In genomic region chr12:52063986-52064649, GRCh38 we compare ENCODE assay signal across 13 cellular contexts. TPM values are rescaled to one million over a fixed set of nuclear protein-coding genes. Genes with fewer than 3 reads are reported as not detected.
DNase-seq lines count a peak whose midpoint lies in the region; ATAC-seq and TF ChIP-seq lines count a peak whose summit lies in the region.
"Had no signal": no experiment of that assay in that cellular context is flagged by ENCODE, and none has a peak within 500 bp of the region (broad histone marks: within the 10 kb centered on the region; RNA-seq: fewer than 3 reads in every experiment).

No MANE protein-coding gene starts in this region.

- no peak for DNase-seq in Peyer's patch
- peak; percentile 69 for DNase-seq in testis
- DNase-seq in activated naive CD4-positive, alpha-beta T cell treated with anti-CD3 and anti-CD28 coated beads, Interleukin-2, amount 50 U/mL, for 72 hours (ENCODE audit: low spot score in 2 of 2) = no peak
- DNase-seq in H9 = no peak
- no peak for DNase-seq in NCI-H2029 treated with DMSO at 0.1 percent for 48 hours (lab: John Stamatoyannopoulos, UW)
- DNase-seq: activated CD8-positive, alpha-beta memory T cell treated with anti-CD3 and anti-CD28 coated beads, Interleukin-2, amount 50 U/mL, for 4 hours; effector CD8-positive, alpha-beta T cell; NCI-H510A treated with DMSO at 0.1 percent for 48 hours had no signal

- H2BK20ac ChIP-seq in H9 (ENCODE audit: low read depth, low read length, poor library complexity, severe bottlenecking) = no peak overlapping the region

- intact Hi-C loops in dendritic cell treated with granulocyte-macrophage colony-stimulating factor and Interleukin-4, amounts not matched to agents 40 ng/mL and 50 ng/mL, for 4 days (cut with micrococcal nuclease) = no loop called here
- intact Hi-C loops in testis (cut with DNase I; ENCODE audit: low total_unique reads) = no loop called here

- no peak for TF ChIP-seq CTCF in Peyer's patch (IDR thresholded peaks at IDR 0.05)
- no peak for TF ChIP-seq CTCF in liver (IDR thresholded peaks at IDR 0.05; ENCODE audit: low read depth, low read length, missing input control)
- TF ChIP-seq CTCF in testis (IDR thresholded peaks at IDR 0.05) = no peak
- no peak for TF ChIP-seq CTCF in H9 (conservative IDR thresholded peaks at IDR 0.05)

- H2AK5ac ChIP-seq in H9 (ENCODE audit: insufficient read length, low read length) = no peak overlapping the region

- no peak overlapping the region for H4K8ac ChIP-seq in H9 (replicated peaks; ENCODE audit: insufficient read length, low read depth, low read length)

- no peak for ATAC-seq in activated naive CD4-positive, alpha-beta T cell treated with anti-CD3 and anti-CD28 coated beads, Interleukin-2, amount 50 U/mL, for 72 hours
- ATAC-seq in HG03280 (IDR thresholded peaks at IDR 0.05; ENCODE audit: unreplicated experiment) = no peak
- ATAC-seq: left colon had no signal

- H4K5ac ChIP-seq in H9 (ENCODE audit: insufficient read length, low read depth, low read length) = no peak overlapping the region

- H3K56ac ChIP-seq in H9 (ENCODE audit: insufficient read length, low read depth, low read length) = no peak overlapping the region

- no peak overlapping the region for H2BK5ac ChIP-seq in H9 (ENCODE audit: insufficient read length, low read length)

- no peak for TF ChIP-seq RAD21 in liver (IDR thresholded peaks at IDR 0.05)

- peak overlapping the region in 3 of 4 donors; percentile 6 to 50 (median 39) for H3K27ac ChIP-seq in Peyer's patch
- H3K27ac ChIP-seq in liver (ENCODE audit: low read depth in 1 of 2, low read length in 2 of 2) = no peak overlapping the region
- H3K27ac ChIP-seq in testis = peak overlapping the region; percentile 81 to 92
- H3K27ac ChIP-seq in H9 (ENCODE audit: insufficient read length, low read depth, low read length) = no peak overlapping the region

- H3K4me1 ChIP-seq in Peyer's patch (no peaks in the 10 kb centered on the region), liver (ENCODE audit: control insufficient read depth in 4 of 4, insufficient read depth in 4 of 4, low read length in 3 of 4) (peaks cover 0 to 2% (median 2%) of the 10 kb centered on the region in 4 donors), testis (peaks cover 35% of the 10 kb centered on the region), H9 (ENCODE audit: insufficient read depth, low read length) (no peaks in the 10 kb centered on the region)

- no peak overlapping the region for H3T11ph ChIP-seq in H9 (ENCODE audit: low read length)

- WGBS in liver = 79% methylated on average over 12 of the region's 12 CpGs
- WGBS in testis, 2 donors = 25 to 62% methylated on average over 8 to 12 of the region's 12 CpGs
- no CpG with 5 or more reads among the region's 12 CpGs for WGBS in H9 (ENCODE audit: extremely low coverage, insufficient read length, low lambda C conversion rate)

- H3K36me3 Mint-ChIP-seq in dendritic cell treated with granulocyte-macrophage colony-stimulating factor and Interleukin-4, amounts not matched to agents 40 ng/mL and 50 ng/mL, for 4 days (ENCODE audit: low read depth) = no peaks in the 10 kb centered on the region
- no peaks in the 10 kb centered on the region for H3K36me3 Mint-ChIP-seq in activated naive CD4-positive, alpha-beta T cell treated with anti-CD3 and anti-CD28 coated beads, Interleukin-2, amount 50 U/mL, for 72 hours
- H3K36me3 Mint-ChIP-seq in H9 (ENCODE audit: insufficient read depth in 1 of 3, low read depth in 3 of 3) = peaks cover 0 to 3% (median 0%) of the 10 kb centered on the region in 3 experiments; a peak in 1 of 7 replicates

- peaks cover 14% of the 10 kb centered on the region for H3K4me1 Mint-ChIP-seq in dendritic cell treated with granulocyte-macrophage colony-stimulating factor and Interleukin-4, amounts not matched to agents 40 ng/mL and 50 ng/mL, for 4 days (ENCODE audit: low read depth)
- H3K4me1 Mint-ChIP-seq in H9 = peaks cover 2 to 6% of the 10 kb centered on the region in 2 experiments; a peak in 1 of 4 replicates

- TF ChIP-seq POLR2A in Peyer's patch (IDR thresholded peaks at IDR 0.05) = no peak
- TF ChIP-seq POLR2A in testis (IDR thresholded peaks at IDR 0.05) = no peak

- no peak overlapping the region for H3K18ac ChIP-seq in H9 (ENCODE audit: insufficient read length, low read depth, low read length)

- H3K23ac ChIP-seq in H9 (ENCODE audit: insufficient read length, low read depth, low read length) = no peak overlapping the region

- H3K36me3 ChIP-seq in Peyer's patch (peaks cover 0 to under 1% (median 0%) of the 10 kb centered on the region in 3 donors), liver (ENCODE audit: control insufficient read depth in 4 of 4, insufficient read depth in 3 of 4, low read depth in 1 of 4, low read length in 3 of 4) (peaks cover 0 to 2% (median 0%) of the 10 kb centered on the region in 4 donors), testis (ENCODE audit: low read depth, missing control alignments) (no peaks in the 10 kb centered on the region)

- no peaks in the 10 kb centered on the region for H3K23me2 ChIP-seq in H9 (ENCODE audit: insufficient read length, low read depth, low read length, poor library complexity, severe bottlenecking)

- no peaks in the 10 kb centered on the region for H3K9me3 Mint-ChIP-seq in dendritic cell treated with granulocyte-macrophage colony-stimulating factor and Interleukin-4, amounts not matched to agents 40 ng/mL and 50 ng/mL, for 4 days
- no peaks in the 10 kb centered on the region for H3K9me3 Mint-ChIP-seq in activated naive CD4-positive, alpha-beta T cell treated with anti-CD3 and anti-CD28 coated beads, Interleukin-2, amount 50 U/mL, for 72 hours
- H3K9me3 Mint-ChIP-seq in H9 = no peaks in the 10 kb centered on the region
- H3K9me3 Mint-ChIP-seq: T-helper 1 cell treated with Interleukin-12 subunit alpha and Interleukin-12 subunit beta and Interleukin-4 antibody, amounts not matched to agents 30 μg/mL and 1 μg/mL, for 36 hours had no signal

- H3K9ac ChIP-seq in liver (ENCODE audit: low read depth in 1 of 2, low read length in 2 of 2) = no peak overlapping the region
- H3K9ac ChIP-seq in H9 (ENCODE audit: extremely low read depth, insufficient read length, low read length) = no peak overlapping the region

- no peak overlapping the region for H3K4me3 Mint-ChIP-seq in dendritic cell treated with granulocyte-macrophage colony-stimulating factor and Interleukin-4, amounts not matched to agents 40 ng/mL and 50 ng/mL, for 4 days
- no peak overlapping the region for H3K4me3 Mint-ChIP-seq in H9
- H3K4me3 Mint-ChIP-seq: T-helper 1 cell treated with Interleukin-12 subunit alpha and Interleukin-12 subunit beta and Interleukin-4 antibody, amounts not matched to agents 30 μg/mL and 1 μg/mL, for 36 hours had no signal

- no peak overlapping the region for H2BK120ac ChIP-seq in H9 (ENCODE audit: low read depth, low read length, poor library complexity, severe bottlenecking)

- H3K27me3 Mint-ChIP-seq in dendritic cell treated with granulocyte-macrophage colony-stimulating factor and Interleukin-4, amounts not matched to agents 40 ng/mL and 50 ng/mL, for 4 days = peaks cover 19% of the 10 kb centered on the region
- peaks cover 36% of the 10 kb centered on the region for H3K27me3 Mint-ChIP-seq in H9 (ENCODE audit: low read depth)

- H2AFZ ChIP-seq in H9 (ENCODE audit: low read length) = no peak overlapping the region

- H2BK12ac ChIP-seq in H9 (ENCODE audit: insufficient read length, low read depth, low read length) = no peak overlapping the region

- H3K27me3 ChIP-seq in Peyer's patch (no peaks in the 10 kb centered on the region), liver (ENCODE audit: control insufficient read depth in 4 of 4, insufficient read depth in 4 of 4, low read length in 3 of 4) (no peaks in the 10 kb centered on the region), testis (no peaks in the 10 kb centered on the region), H9 (ENCODE audit: insufficient read depth, low read length) (no peaks in the 10 kb centered on the region)

- H3K79me1 ChIP-seq in H9 (ENCODE audit: insufficient read depth, low read depth, low read length, poor library complexity, severe bottlenecking) = no peaks in the 10 kb centered on the region

- H2BK15ac ChIP-seq in H9 (ENCODE audit: low read depth, low read length) = no peak overlapping the region

- H4K91ac ChIP-seq in H9 (ENCODE audit: insufficient read length, low read depth, low read length) = no peak overlapping the region

- no peaks in the 10 kb centered on the region for H3K9me3 ChIP-seq in Peyer's patch
- no peaks in the 10 kb centered on the region for H3K9me3 ChIP-seq in liver (ENCODE audit: control insufficient read depth in 4 of 4, low read length in 3 of 4)
- no peaks in the 10 kb centered on the region for H3K9me3 ChIP-seq in testis
- H3K9me3 ChIP-seq in H9 (ENCODE audit: control insufficient read depth, low read depth, low read length) = no peaks in the 10 kb centered on the region

- H3K79me2 ChIP-seq in H9 (ENCODE audit: insufficient read depth, low read length) = no peaks in the 10 kb centered on the region

- no peak overlapping the region for H3K4ac ChIP-seq in H9 (ENCODE audit: low read depth, low read length)

- no peak overlapping the region for H3K4me2 ChIP-seq in H9 (ENCODE audit: insufficient read depth, insufficient read length, low read length)

- H3K14ac ChIP-seq in H9 (ENCODE audit: insufficient read depth, low read length) = no peak overlapping the region; the same call in 1 of the 2 replicates

- no peak overlapping the region for H3K4me3 ChIP-seq in Peyer's patch
- no peak overlapping the region for H3K4me3 ChIP-seq in liver (ENCODE audit: low read depth in 1 of 3, low read length in 3 of 3)
- H3K4me3 ChIP-seq in testis = no peak overlapping the region

- H4K20me1 ChIP-seq in H9 (ENCODE audit: control insufficient read depth, insufficient read depth, insufficient read length) = no peaks in the 10 kb centered on the region

- H3K27ac Mint-ChIP-seq in dendritic cell treated with granulocyte-macrophage colony-stimulating factor and Interleukin-4, amounts not matched to agents 40 ng/mL and 50 ng/mL, for 4 days = peak overlapping the region; percentile 4
- H3K27ac Mint-ChIP-seq in activated naive CD4-positive, alpha-beta T cell treated with anti-CD3 and anti-CD28 coated beads, Interleukin-2, amount 50 U/mL, for 72 hours = peak overlapping the region in 1 of 2 donors; percentile 51
- H3K27ac Mint-ChIP-seq in H9 = no peak overlapping the region
- H3K27ac Mint-ChIP-seq: T-helper 1 cell treated with Interleukin-12 subunit alpha and Interleukin-12 subunit beta and Interleukin-4 antibody, amounts not matched to agents 30 μg/mL and 1 μg/mL, for 36 hours had no signal

RNA-seq across cellular contexts. Expression of gene ATG101, which starts 5.7 kb away (rescaled TPM):
- 10 to 100 TPM; 31.5 to 39.6 (median 33.9) TPM for total RNA-seq in Peyer's patch
- 10 to 100 TPM; 12.9 to 28.4 TPM for total RNA-seq in liver
- polyA plus RNA-seq in liver = 10 to 100 TPM; 30.5 to 31.8 TPM
- total RNA-seq in testis = 10 to 100 TPM; 52.6 to 64.5 TPM
- 64.5 TPM for polyA plus RNA-seq in testis (ENCODE audit: insufficient read depth, low read depth, low replicate concordance)
- total RNA-seq in activated naive CD4-positive, alpha-beta T cell treated with anti-CD3 and anti-CD28 coated beads, Interleukin-2, amount 50 U/mL, for 72 hours = 10 to 100 TPM; 28.5 to 46.8 TPM
- total RNA-seq in H9 (2021) = 58.3 and 61.1 TPM in 2 replicates

RNA-seq across cellular contexts. Expression of gene NR4A1, which starts 12.9 kb away (rescaled TPM):
- total RNA-seq in Peyer's patch (100 to 1,000 TPM in 1 of 4 donors, 10 to 100 TPM in 2, 1 to 10 TPM in 1; 3.9 to 265 (median 42.2) TPM), liver (1 to 10 TPM in 1 of 2 donors, under 1 TPM in 1; 0.79 to 3.8 TPM), testis (10 to 100 TPM; 55.1 to 88.5 TPM), H9 (2021) (25.8 and 27.3 TPM in 2 replicates)
- polyA plus RNA-seq in liver (1 to 10 TPM; 3.0 to 5.8 TPM), testis (ENCODE audit: insufficient read depth, low read depth, low replicate concordance) (41.5 TPM)
- 10 to 100 TPM; 29.8 to 76.0 TPM for total RNA-seq in activated naive CD4-positive, alpha-beta T cell treated with anti-CD3 and anti-CD28 coated beads, Interleukin-2, amount 50 U/mL, for 72 hours

RNA-seq across cellular contexts. Expression of gene SMIM41, which starts 15.4 kb away (rescaled TPM):
- total RNA-seq in Peyer's patch (1 to 10 TPM in 2 of 4 donors, not detected in 2; 1.4 to 6.6 TPM), liver (under 1 TPM in 1 of 2 donors, not detected in 1; 0.50 TPM), testis (10 to 100 TPM; 15.6 to 21.7 TPM), H9 (2021) (not detected in 2 replicates)
- polyA plus RNA-seq in liver (under 1 TPM; 0.03 to 0.24 TPM), testis (ENCODE audit: insufficient read depth, low read depth, low replicate concordance) (2.6 TPM)
- not detected for total RNA-seq in activated naive CD4-positive, alpha-beta T cell treated with anti-CD3 and anti-CD28 coated beads, Interleukin-2, amount 50 U/mL, for 72 hours

RNA-seq across cellular contexts. Expression of gene TAMALIN, which starts 57.4 kb away (rescaled TPM):
- total RNA-seq in Peyer's patch (100 to 1,000 TPM in 1 of 4 donors, 10 to 100 TPM in 1, 1 to 10 TPM in 2; 1.2 to 112 (median 16.2) TPM), liver (1 to 10 TPM; 1.9 to 9.9 TPM), testis (10 to 100 TPM in 1 of 2 donors, 1 to 10 TPM in 1; 8.9 to 10.4 TPM), H9 (2021) (1.1 and 1.2 TPM in 2 replicates)
- polyA plus RNA-seq in liver (1 to 10 TPM; 1.1 to 3.1 TPM), testis (ENCODE audit: insufficient read depth, low read depth, low replicate concordance) (7.7 TPM)
- 10 to 100 TPM in 1 of 2 donors, 1 to 10 TPM in 1; 9.9 to 32.9 TPM for total RNA-seq in activated naive CD4-positive, alpha-beta T cell treated with anti-CD3 and anti-CD28 coated beads, Interleukin-2, amount 50 U/mL, for 72 hours

Comparison
In these comparisons a context has a peak if more than half of its experiments do, and no peak if none do; other contexts are left out.
1. H3K27ac ChIP-seq: peak in Peyer's patch (3 of 4) and testis (2 of 2); none in liver (0 of 2) and H9 (single experiment).